Comparison of ENCODE assay signal across 23 cellular contexts in the genomic region with DNA sequence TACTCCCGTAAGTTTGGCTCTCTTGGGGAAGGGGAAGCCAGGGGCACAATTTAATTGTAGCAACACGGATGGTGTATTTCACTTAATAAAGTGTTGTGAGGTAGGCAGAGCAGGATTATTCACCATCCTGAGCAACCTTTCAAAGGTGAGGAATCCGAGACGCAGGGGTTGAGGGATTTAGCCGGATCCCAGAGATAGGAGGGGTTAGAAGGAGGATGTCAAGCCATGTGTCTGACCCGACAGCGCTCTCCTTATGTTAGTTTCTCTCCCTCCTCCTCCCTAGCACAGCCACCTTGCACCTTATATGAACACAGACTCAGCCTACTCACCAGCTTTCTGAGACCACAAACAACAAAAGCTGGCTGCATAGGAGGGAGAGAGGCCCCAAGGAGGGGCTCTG. TPM values are rescaled to one million over a fixed set of nuclear protein-coding genes. Genes with fewer than 3 reads are reported as not detected.
DNase-seq lines count a peak whose midpoint lies in the region; ATAC-seq and TF ChIP-seq lines count a peak whose summit lies in the region.
"Had no signal": no experiment of that assay in that cellular context is flagged by ENCODE, and none has a peak within 500 bp of the region (broad histone marks: within the 10 kb centered on the region; RNA-seq: fewer than 3 reads in every experiment).

No MANE protein-coding gene starts in this region.

- no peak overlapping the region for H2AFZ ChIP-seq in neural progenitor cell (replicated peaks)
- no peak overlapping the region for H2AFZ ChIP-seq in trophoblast cell (ENCODE audit: insufficient read depth, low read length, poor library complexity)

- H3K4me1 Mint-ChIP-seq in CD4-positive, CD25-positive, alpha-beta regulatory T cell = peaks cover 8 to 21% (median 10%) of the 10 kb centered on the region in 4 donors
- H3K4me1 Mint-ChIP-seq in brain (peaks cover 18% of the 10 kb centered on the region), neural progenitor cell (peaks cover 14% of the 10 kb centered on the region)

- H3K14ac ChIP-seq in trophoblast cell (ENCODE audit: low read length) = no peak overlapping the region

- no peaks in the 10 kb centered on the region for H3K27me3 ChIP-seq in CD4-positive, CD25-positive, alpha-beta regulatory T cell (ENCODE audit: control insufficient read depth, insufficient read depth, low read length)
- no peaks in the 10 kb centered on the region for H3K27me3 ChIP-seq in neural progenitor cell
- no peaks in the 10 kb centered on the region for H3K27me3 ChIP-seq in foreskin keratinocyte
- no peaks in the 10 kb centered on the region for H3K27me3 ChIP-seq in trophoblast cell (ENCODE audit: insufficient read depth, low read length)

- in situ Hi-C loops in ACHN (cut with HindIII; ENCODE audit: low pct_ligation_motif_present, low pct_unique_long_range_greater_than_20kb, low sequenced_read_pairs) = no loop called here

- no peak overlapping the region for H3K4me3 ChIP-seq in CD4-positive, CD25-positive, alpha-beta regulatory T cell (ENCODE audit: low read depth, low read length)
- H3K4me3 ChIP-seq in neural progenitor cell = no peak overlapping the region
- no peak overlapping the region for H3K4me3 ChIP-seq in trophoblast cell (ENCODE audit: low read depth, low read length)
- H3K4me3 ChIP-seq: GM12878 had no signal

- H3K4me3 Mint-ChIP-seq in CD4-positive, CD25-positive, alpha-beta regulatory T cell = no peak overlapping the region
- no peak overlapping the region for H3K4me3 Mint-ChIP-seq in brain
- H3K4me3 Mint-ChIP-seq in neural progenitor cell = peak overlapping the region; percentile 43
- H3K4me3 Mint-ChIP-seq: CD8-positive, alpha-beta T cell; IgD-negative memory B cell had no signal

- H4K20me1 ChIP-seq in neural progenitor cell (ENCODE audit: low read depth) = peaks cover 6% of the 10 kb centered on the region

- no peaks in the 10 kb centered on the region for H3K9me3 ChIP-seq in CD4-positive, CD25-positive, alpha-beta regulatory T cell (ENCODE audit: control insufficient read depth in 2 of 2, low read length in 2 of 2)
- H3K9me3 ChIP-seq in neural progenitor cell (ENCODE audit: low read depth) = no peaks in the 10 kb centered on the region
- no peaks in the 10 kb centered on the region for H3K9me3 ChIP-seq in trophoblast cell (ENCODE audit: insufficient read depth, low read depth, low read length)
- H3K9me3 ChIP-seq: Caco-2, SK-N-SH had no signal

- H3K4ac ChIP-seq in trophoblast cell (ENCODE audit: low read depth, low read length) = no peak overlapping the region

- H2BK5ac ChIP-seq in trophoblast cell (ENCODE audit: low read depth, low read length, poor library complexity) = no peak overlapping the region

- no peak overlapping the region for H4K12ac ChIP-seq in trophoblast cell (ENCODE audit: low read depth, low read length)

- no peak overlapping the region for H4K91ac ChIP-seq in trophoblast cell (ENCODE audit: low read depth, low read length)

- H3K4me1 ChIP-seq in CD4-positive, CD25-positive, alpha-beta regulatory T cell (ENCODE audit: control insufficient read depth, insufficient read depth, low read length, poor library complexity, severe bottlenecking) = peaks cover 9% of the 10 kb centered on the region
- H3K4me1 ChIP-seq in neural progenitor cell (peaks cover 9% of the 10 kb centered on the region), foreskin keratinocyte (peaks cover 28% of the 10 kb centered on the region), trophoblast cell (ENCODE audit: control insufficient read depth in 1 of 2, insufficient read depth in 2 of 2, low read length in 2 of 2) (peaks cover 2 to 4% of the 10 kb centered on the region in 2 experiments)
- H3K4me1 ChIP-seq: Caco-2 had no signal

- DNase-seq in CD4-positive, CD25-positive, alpha-beta regulatory T cell = no peak
- DNase-seq in NCI-H524 (lab: John Stamatoyannopoulos, UW) = peak; percentile 71 to 86
- no peak for DNase-seq in neural progenitor cell (ENCODE audit: low spot score)
- DNase-seq in foreskin keratinocyte = no peak
- no peak for DNase-seq in trophoblast cell
- no peak for DNase-seq in ACHN
- DNase-seq in NCI-H1417 treated with DMSO at 0.1 percent for 48 hours (lab: John Stamatoyannopoulos, UW) = no peak
- DNase-seq: AML-193; C1 segment of cervical spinal cord; Caco-2; CD8-positive, alpha-beta T cell; EL; GDM1; NCI-H1048; NCI-H1436; NCI-H187; NCI-H2081 treated with DMSO at 0.1 percent for 48 hours; SK-N-SH; SW 1271 had no signal

- no peak overlapping the region for H3K23ac ChIP-seq in trophoblast cell (ENCODE audit: low read length)

- TF ChIP-seq CTCF in brain (conservative IDR thresholded peaks at IDR 0.05) (no peak), neural progenitor cell (IDR thresholded peaks at IDR 0.05) (no peak), foreskin keratinocyte (conservative IDR thresholded peaks at IDR 0.05) (no peak)

- H3K18ac ChIP-seq in trophoblast cell (ENCODE audit: low read length) = no peak overlapping the region

- H3K27me3 Mint-ChIP-seq in CD4-positive, CD25-positive, alpha-beta regulatory T cell = peaks cover 12% of the 10 kb centered on the region
- H3K27me3 Mint-ChIP-seq in brain = no peaks in the 10 kb centered on the region
- H3K27me3 Mint-ChIP-seq in neural progenitor cell (ENCODE audit: insufficient read depth, low read depth) = peaks cover 4% of the 10 kb centered on the region

- H3K27ac Mint-ChIP-seq in CD4-positive, CD25-positive, alpha-beta regulatory T cell = peak overlapping the region in 2 of 3 donors; percentile 9 to 32
- H3K27ac Mint-ChIP-seq in brain = peak overlapping the region in 4 of 5 experiments; percentile 13 to 83 (median 30)
- peak overlapping the region; percentile 19 for H3K27ac Mint-ChIP-seq in neural progenitor cell
- H3K27ac Mint-ChIP-seq: CD8-positive, alpha-beta T cell had no signal

- no peaks in the 10 kb centered on the region for H3K9me3 Mint-ChIP-seq in CD4-positive, CD25-positive, alpha-beta regulatory T cell
- H3K9me3 Mint-ChIP-seq in brain (peaks cover 0 to 4% (median 0%) of the 10 kb centered on the region in 5 experiments), neural progenitor cell (peaks cover 5% of the 10 kb centered on the region)
- H3K9me3 Mint-ChIP-seq: CD8-positive, alpha-beta T cell had no signal

- no peak overlapping the region for H2BK12ac ChIP-seq in trophoblast cell (ENCODE audit: low read length)

- H3K36me3 ChIP-seq in CD4-positive, CD25-positive, alpha-beta regulatory T cell (ENCODE audit: control insufficient read depth, insufficient read depth, low read length) = peaks cover 2% of the 10 kb centered on the region
- H3K36me3 ChIP-seq in neural progenitor cell (no peaks in the 10 kb centered on the region), trophoblast cell (ENCODE audit: control insufficient read depth in 1 of 2, insufficient read depth in 2 of 2, low read length in 2 of 2) (peaks cover 5% of the 10 kb centered on the region in 2 experiments)

- WGBS in trophoblast cell (ENCODE audit: extremely low coverage, insufficient coverage, insufficient read length) = no CpG with 5 or more reads among the region's 7 CpGs

- H3K27ac ChIP-seq in CD4-positive, CD25-positive, alpha-beta regulatory T cell (ENCODE audit: insufficient read depth, low read length, poor library complexity, severe bottlenecking) = no peak overlapping the region
- no peak overlapping the region for H3K27ac ChIP-seq in neural progenitor cell
- no peak overlapping the region for H3K27ac ChIP-seq in foreskin keratinocyte
- H3K27ac ChIP-seq in trophoblast cell (ENCODE audit: low read depth, low read length) = no peak overlapping the region
- H3K27ac ChIP-seq: KMS-11 had no signal

- H3F3A ChIP-seq in neural progenitor cell (ENCODE audit: low read depth) = no peaks in the 10 kb centered on the region

- no peak overlapping the region for H2AK5ac ChIP-seq in trophoblast cell (ENCODE audit: low read length)

- no peak for ATAC-seq in CD4-positive, CD25-positive, alpha-beta regulatory T cell (ENCODE audit: low read depth in 2 of 2)
- no peak for ATAC-seq in foreskin keratinocyte
- ATAC-seq: CD8-positive, alpha-beta T cell had no signal

- H3K79me1 ChIP-seq in trophoblast cell (ENCODE audit: low read length) = no peaks in the 10 kb centered on the region

- no peak overlapping the region for H3K9ac ChIP-seq in neural progenitor cell
- no peak overlapping the region for H3K9ac ChIP-seq in trophoblast cell (ENCODE audit: low read length)
- H3K9ac ChIP-seq: KMS-11, SK-N-SH had no signal

- no peak overlapping the region for H3K4me2 ChIP-seq in neural progenitor cell
- no peak overlapping the region for H3K4me2 ChIP-seq in trophoblast cell (ENCODE audit: low read length)
- H3K4me2 ChIP-seq: KMS-11, SK-N-SH had no signal

- H3K36me3 Mint-ChIP-seq in CD4-positive, CD25-positive, alpha-beta regulatory T cell = peaks cover 24% of the 10 kb centered on the region
- H3K36me3 Mint-ChIP-seq in brain (peaks cover 43% of the 10 kb centered on the region), neural progenitor cell (peaks cover 23% of the 10 kb centered on the region)

- no peak overlapping the region for H4K8ac ChIP-seq in trophoblast cell (ENCODE audit: low read depth, low read length)

- no peak overlapping the region for H2BK120ac ChIP-seq in trophoblast cell (ENCODE audit: insufficient read depth, low read length, poor library complexity)

- H3K79me2 ChIP-seq in neural progenitor cell (ENCODE audit: low read depth) = no peaks in the 10 kb centered on the region
- H3K79me2 ChIP-seq in trophoblast cell (ENCODE audit: control insufficient read depth, insufficient read depth, low read length, poor library complexity) = no peaks in the 10 kb centered on the region

RNA-seq across cellular contexts. Expression of a gene that starts 35.6 kb away (rescaled TPM):
- 0.44 TPM for total RNA-seq in CD4-positive, CD25-positive, alpha-beta regulatory T cell
- polyA plus RNA-seq in CD4-positive, CD25-positive, alpha-beta regulatory T cell = under 1 TPM in 2 of 4 donors, not detected in 2; 0.27 to 0.38 TPM
- 76.8 TPM for polyA plus RNA-seq in brain (ENCODE audit: insufficient read depth, low read depth, low replicate concordance)
- total RNA-seq in neural progenitor cell (ENCODE audit: low replicate concordance) = 10.9 and 29.1 TPM in 2 replicates
- 78.2 and 80.5 TPM in 2 replicates for total RNA-seq in foreskin keratinocyte
- polyA plus RNA-seq in foreskin keratinocyte = 71.8 and 72.2 TPM in 2 replicates
- polyA plus RNA-seq in trophoblast cell (2013) = 200 and 201 TPM in 2 replicates
- total RNA-seq: CD8-positive, alpha-beta T cell had no signal
- polyA plus RNA-seq: IgD-negative memory B cell had no signal

Comparison
In these comparisons a context has a peak if more than half of its experiments do, and no peak if none do; other contexts are left out.
1. DNase-seq: peak in NCI-H524 (2 of 2); none in CD4-positive, CD25-positive, alpha-beta regulatory T cell (0 of 3), neural progenitor cell (single experiment), foreskin keratinocyte (0 of 2), trophoblast cell (0 of 2), ACHN (single experiment) and NCI-H1417 treated with DMSO at 0.1 percent for 48 hours (single experiment).
2. Peak in every context shown above with its lines, with median percentiles within 50 percentile points of each other: H3K27ac Mint-ChIP-seq.